8 cellular contexts compared by ENCODE assay signal in genomic region chr7:148142660-148143248, GRCh38.
DNase-seq lines count a peak whose midpoint lies in the region.

No MANE protein-coding gene starts in this region.

- H3K27ac Mint-ChIP-seq in activated T-cell treated with anti-CD3 and anti-CD28 coated beads, Interleukin-2, amount 50 U/mL, for 24 hours: no peak overlapping the region

- no peaks in the 10 kb centered on the region for H3K36me3 Mint-ChIP-seq in activated T-cell treated with anti-CD3 and anti-CD28 coated beads, Interleukin-2, amount 50 U/mL, for 24 hours (ENCODE audit: low read depth)

- H3K27me3 Mint-ChIP-seq in activated T-cell treated with anti-CD3 and anti-CD28 coated beads, Interleukin-2, amount 50 U/mL, for 24 hours: no peaks in the 10 kb centered on the region

- peak; percentile 22 for DNase-seq in DMS153 (lab: John Stamatoyannopoulos, UW)
- DNase-seq in HCEC 1CT: peak; percentile 10
- DNase-seq in NCI-H446 (lab: John Stamatoyannopoulos, UW): peak; percentile 41 to 74
- DNase-seq in cerebellar cortex (ENCODE audit: low spot score): peak; percentile 28
- DNase-seq in myocyte (ENCODE audit: low read depth): peak; percentile 45
- DNase-seq in central memory CD4-positive, alpha-beta T cell: no peak
- DNase-seq in activated naive CD4-positive, alpha-beta T cell (lab: John Stamatoyannopoulos, UW): no peak
- no peak for DNase-seq in activated T-cell treated with anti-CD3 and anti-CD28 coated beads, Interleukin-2, amount 50 U/mL, for 24 hours

- no peaks in the 10 kb centered on the region for H3K9me3 Mint-ChIP-seq in activated T-cell treated with anti-CD3 and anti-CD28 coated beads, Interleukin-2, amount 50 U/mL, for 24 hours

- no peaks in the 10 kb centered on the region for H3K4me1 Mint-ChIP-seq in activated T-cell treated with anti-CD3 and anti-CD28 coated beads, Interleukin-2, amount 50 U/mL, for 24 hours (ENCODE audit: low read depth)

- H3K4me3 Mint-ChIP-seq in activated T-cell treated with anti-CD3 and anti-CD28 coated beads, Interleukin-2, amount 50 U/mL, for 24 hours: no peak overlapping the region

Comparison
In these comparisons a context has a peak if more than half of its experiments do, and no peak if none do; other contexts are left out.
1. DNase-seq: peak in DMS153 (single experiment), HCEC 1CT (single experiment), NCI-H446 (2 of 2), cerebellar cortex (single experiment) and myocyte (single experiment); none in central memory CD4-positive, alpha-beta T cell (single experiment), activated naive CD4-positive, alpha-beta T cell (0 of 4) and activated T-cell treated with anti-CD3 and anti-CD28 coated beads, Interleukin-2, amount 50 U/mL, for 24 hours (single experiment).